ENCODE assay signal across 8 cellular contexts in the genomic region with DNA sequence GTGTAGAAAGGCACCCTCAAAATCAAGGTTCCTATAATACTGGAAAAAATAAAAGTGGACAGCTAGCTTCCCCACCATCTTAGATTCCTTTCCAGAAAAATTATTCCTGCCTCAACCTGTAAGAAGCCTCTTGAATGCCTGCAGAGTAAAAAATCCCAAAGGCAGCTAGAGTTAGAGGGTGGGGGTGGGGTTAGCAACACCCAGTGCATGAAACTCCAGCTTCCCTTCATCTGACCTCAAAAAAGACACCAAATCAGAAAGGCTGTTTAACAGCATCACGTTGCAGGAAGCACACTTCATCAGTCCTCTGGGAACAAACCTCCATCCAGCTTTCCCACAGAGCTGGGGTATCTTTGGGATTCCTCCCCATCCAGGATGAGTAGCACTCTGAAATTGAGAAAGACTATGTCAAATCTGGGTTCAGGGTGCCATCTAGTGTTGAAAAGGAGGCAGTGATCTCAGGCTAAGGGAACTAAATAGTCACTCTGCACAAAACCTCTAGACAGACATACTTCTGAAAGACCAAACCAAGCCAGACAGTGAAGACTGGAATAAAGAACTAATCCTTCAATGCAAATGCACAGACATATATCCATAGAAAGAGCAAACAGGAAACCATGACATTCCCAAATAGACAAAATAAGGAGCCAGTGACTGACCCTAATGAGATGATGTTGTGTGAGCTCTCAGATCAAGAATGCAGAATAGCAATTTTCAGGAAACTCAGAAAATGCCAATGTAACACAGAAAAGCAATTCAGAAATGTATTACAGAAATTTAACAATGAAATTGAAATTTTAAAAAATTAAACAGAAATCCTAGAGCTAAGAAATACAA.
DNase-seq lines count a peak whose midpoint lies in the region; ATAC-seq and TF ChIP-seq lines count a peak whose summit lies in the region.

No MANE protein-coding gene starts in this region.

- TF ChIP-seq CTCF in Calu3 (IDR thresholded peaks at IDR 0.05; ENCODE audit: unreplicated experiment) (peak; percentile 41), endodermal cell (conservative IDR thresholded peaks at IDR 0.05) (peak; percentile 83), nephron (IDR thresholded peaks at IDR 0.05; ENCODE audit: unreplicated experiment in 3 of 3) (peak; percentile 27 to 52 (median 30))

- no peaks in the 10 kb centered on the region for H3K4me1 ChIP-seq in endodermal cell (ENCODE audit: control insufficient read depth, insufficient read depth, low read length)

- CTCF ChIA-PET in Calu3 (lab: Charles Lee), result interaction anchor here (0.6 to 1.9 kb wide), 3 partner anchors 427 to 648 kb away, joined by 4 read pairs; no protein-coding TSS in a partner anchor

- intact Hi-C loops in Calu3 (cut with micrococcal nuclease; ENCODE audit: unreplicated experiment), result loop anchor here (10.0 kb wide), 2 partner anchors 122 to 182 kb away; no protein-coding TSS in a partner anchor

- H3K27me3 Mint-ChIP-seq in Calu3 (ENCODE audit: unreplicated experiment), result no peaks in the 10 kb centered on the region
- H3K27me3 Mint-ChIP-seq in endodermal cell (ENCODE audit: insufficient read depth), result no peaks in the 10 kb centered on the region
- no peaks in the 10 kb centered on the region for H3K27me3 Mint-ChIP-seq in nephron (ENCODE audit: low read depth)

- H3K27me3 ChIP-seq in endodermal cell (ENCODE audit: control insufficient read depth, insufficient read depth, low read length, poor library complexity, severe bottlenecking), result no peaks in the 10 kb centered on the region

- peak; percentile 85 for ATAC-seq in GM18870 (IDR thresholded peaks at IDR 0.05; ENCODE audit: unreplicated experiment)
- ATAC-seq in HG03521 (IDR thresholded peaks at IDR 0.05; ENCODE audit: unreplicated experiment), result no peak

- WGBS in endodermal cell (ENCODE audit: insufficient coverage in 1 of 2, insufficient read length in 1 of 2), 2 experiments, result 7% methylated on average over 1 of the region's 1 CpG; no CpG with 5 or more reads in 1 of the 2 experiments

- no peak overlapping the region for H3K27ac ChIP-seq in endodermal cell (ENCODE audit: low read depth, low read length)

- in situ Hi-C loops in SK-MEL-5 (cut with HindIII; ENCODE audit: low pct_unique_long_range_greater_than_20kb, low sequenced_read_pairs), result no loop called here

- H3K4me1 Mint-ChIP-seq in Calu3 (ENCODE audit: low read depth, unreplicated experiment), result no peaks in the 10 kb centered on the region
- no peaks in the 10 kb centered on the region for H3K4me1 Mint-ChIP-seq in endodermal cell
- H3K4me1 Mint-ChIP-seq in nephron, result no peaks in the 10 kb centered on the region

- H3K9me3 Mint-ChIP-seq in Calu3 (ENCODE audit: low read depth, unreplicated experiment), result peaks cover 5% of the 10 kb centered on the region
- H3K9me3 Mint-ChIP-seq in endodermal cell, result peaks cover 42% of the 10 kb centered on the region
- H3K9me3 Mint-ChIP-seq in nephron, result peaks cover 45% of the 10 kb centered on the region

- H3K27ac Mint-ChIP-seq in Calu3 (ENCODE audit: unreplicated experiment), result no peak overlapping the region
- H3K27ac Mint-ChIP-seq in endodermal cell, result no peak overlapping the region
- H3K27ac Mint-ChIP-seq in nephron, result no peak overlapping the region

- H3K9me3 ChIP-seq in endodermal cell (ENCODE audit: control insufficient read depth, low read length), result peaks cover 7% of the 10 kb centered on the region

- DNase-seq in Calu3 (peak; percentile 17), HPDE6-E6E7 (ENCODE audit: extremely low spot score) (peak; percentile 28), SK-MEL-5 (ENCODE audit: low read depth, low spot score) (peak; percentile 65), endodermal cell (peak; percentile 57), Ammon's horn (ENCODE audit: low spot score) (no peak)

- H3K36me3 Mint-ChIP-seq in Calu3 (ENCODE audit: insufficient read depth, unreplicated experiment), result no peaks in the 10 kb centered on the region
- H3K36me3 Mint-ChIP-seq in endodermal cell (ENCODE audit: low read depth), result peaks cover 5% of the 10 kb centered on the region
- H3K36me3 Mint-ChIP-seq in nephron (ENCODE audit: low read depth), result peaks cover 59% of the 10 kb centered on the region

- H3K9ac ChIP-seq in endodermal cell (ENCODE audit: extremely low read depth, low read length, poor library complexity, severe bottlenecking), result no peak overlapping the region

- H3K36me3 ChIP-seq in endodermal cell (ENCODE audit: control insufficient read depth, insufficient read depth, low read length), result no peaks in the 10 kb centered on the region

- H3K4me3 Mint-ChIP-seq in Calu3 (ENCODE audit: low read depth, unreplicated experiment), result no peak overlapping the region
- H3K4me3 Mint-ChIP-seq in endodermal cell, result no peak overlapping the region
- no peak overlapping the region for H3K4me3 Mint-ChIP-seq in nephron

- H3K4me3 ChIP-seq in endodermal cell (ENCODE audit: low read length), result no peak overlapping the region

- no TSS peak for BruUV-seq in Calu3 (replicated peaks; lab: Mats Ljungman, UMichigan)

Comparison
In these comparisons a context has a peak if more than half of its experiments do, and no peak if none do; other contexts are left out.
1. CTCF ChIP-seq: peak in every context shown above with its lines; median percentile 83 in endodermal cell; 41 in Calu3; 30 in nephron.